16 cellular contexts compared by ENCODE assay signal in the genomic region with DNA sequence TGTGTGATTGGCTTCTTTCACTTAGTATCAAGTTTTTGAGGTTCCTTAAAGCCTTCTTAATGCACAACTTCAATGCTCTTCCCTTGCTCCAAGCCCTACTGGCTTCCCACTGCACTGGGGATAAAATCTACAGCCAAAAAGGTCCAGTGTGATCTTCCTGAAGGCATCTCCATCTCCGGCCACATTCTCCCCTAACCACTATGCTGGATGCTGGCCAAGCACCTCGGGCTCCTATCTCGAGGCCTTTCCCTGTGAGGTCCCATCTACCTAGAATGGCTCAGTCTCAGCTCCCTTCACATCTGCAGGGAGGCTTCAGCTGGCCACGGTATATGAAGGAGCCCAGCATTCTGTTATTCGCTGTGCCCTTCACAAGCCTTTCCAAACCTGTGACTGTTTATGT. TPM values are rescaled to one million over a fixed set of nuclear protein-coding genes. Genes with fewer than 3 reads are reported as not detected.
DNase-seq lines count a peak whose midpoint lies in the region; ATAC-seq and TF ChIP-seq lines count a peak whose summit lies in the region.
"Had no signal": no experiment of that assay in that cellular context is flagged by ENCODE, and none has a peak within 500 bp of the region (broad histone marks: within the 10 kb centered on the region; RNA-seq: fewer than 3 reads in every experiment).

No MANE protein-coding gene starts in this region.

- DNase-seq in DMS53 (lab: John Stamatoyannopoulos, UW) (peak; percentile 21), DMS53 treated with DMSO at 0.1 percent for 48 hours (lab: John Stamatoyannopoulos, UW; ENCODE audit: unreplicated experiment) (no peak), BE2C (peak; percentile 48), RPMI7951 (ENCODE audit: low read depth) (peak; percentile 69), SKM-1 treated with dmso at 0.1 percent for 144 hours (lab: John Stamatoyannopoulos, UW; ENCODE audit: unreplicated experiment) (no peak), NCI-H1105 treated with DMSO at 0.1 percent for 48 hours (lab: John Stamatoyannopoulos, UW) (no peak)
- DNase-seq: H7, NCI-H146, NCI-H2171, NCI-H526, PC-9, SHP77 treated with DMSO at 0.1 percent for 48 hours, SW 1271 had no signal

- H3K36me3 Mint-ChIP-seq in nephron (ENCODE audit: low read depth), result peaks cover 12% of the 10 kb centered on the region

- H3K4me1 Mint-ChIP-seq in nephron, result peaks cover 66% of the 10 kb centered on the region

- H3K9me3 ChIP-seq in BE2C, result no peaks in the 10 kb centered on the region
- H3K9me3 ChIP-seq: BLaER1 had no signal

- no peak overlapping the region for H3K4me3 ChIP-seq in BE2C (ENCODE audit: low read depth, low read length)
- H3K4me3 ChIP-seq: BLaER1, PC-9 had no signal

- H3K27ac Mint-ChIP-seq in nephron, result peak overlapping the region; percentile 17 to 66 (median 18)

- H3K4me1 ChIP-seq in BE2C, result peaks cover 43% of the 10 kb centered on the region
- H3K4me1 ChIP-seq: BLaER1 had no signal

- H3K27me3 ChIP-seq in BE2C, result no peaks in the 10 kb centered on the region
- H3K27me3 ChIP-seq: BLaER1 had no signal

- no peaks in the 10 kb centered on the region for H3K27me3 Mint-ChIP-seq in nephron (ENCODE audit: low read depth)

- no peaks in the 10 kb centered on the region for H3K9me3 Mint-ChIP-seq in nephron

- H3K4me3 Mint-ChIP-seq in nephron, result no peak overlapping the region

- no peak for ATAC-seq in GM19328 (IDR thresholded peaks at IDR 0.05; ENCODE audit: unreplicated experiment)

- no peak for TF ChIP-seq CTCF in BE2C (IDR thresholded peaks at IDR 0.05; ENCODE audit: low read depth, low read length)
- no peak for TF ChIP-seq CTCF in nephron (IDR thresholded peaks at IDR 0.05; ENCODE audit: unreplicated experiment in 3 of 3)

- no peaks in the 10 kb centered on the region for H3K36me3 ChIP-seq in BE2C
- H3K36me3 ChIP-seq: BLaER1 had no signal

RNA-seq across cellular contexts. Expression of a gene that starts 48.1 kb away (rescaled TPM):
- polyA plus RNA-seq in BE2C (2012; ENCODE audit: insufficient read depth, insufficient read length, low read depth), result 11.5 TPM
- total RNA-seq in RPMI7951 (2014; rRNA removed; shearing (Covaris generic)), result 4.3 and 5.3 TPM in 2 replicates

Comparison
In these comparisons a context has a peak if more than half of its experiments do, and no peak if none do; other contexts are left out.
1. DNase-seq: peak in DMS53 (single experiment), BE2C (single experiment) and RPMI7951 (single experiment); none in DMS53 treated with DMSO at 0.1 percent for 48 hours (single experiment), SKM-1 treated with dmso at 0.1 percent for 144 hours (single experiment) and NCI-H1105 treated with DMSO at 0.1 percent for 48 hours (single experiment).